16 cellular contexts compared by ENCODE assay signal in genomic region chr20:24815931-24816330, GRCh38.
DNase-seq lines count a peak whose midpoint lies in the region; ATAC-seq and TF ChIP-seq lines count a peak whose summit lies in the region.
"Had no signal": no experiment of that assay in that cellular context is flagged by ENCODE, and none has a peak within 500 bp of the region (broad histone marks: within the 10 kb centered on the region; RNA-seq: fewer than 3 reads in every experiment).

No MANE protein-coding gene starts in this region.

- H3K79me2 ChIP-seq in osteoblast (ENCODE audit: insufficient read depth, low read length), result no peaks in the 10 kb centered on the region

- H3K27ac Mint-ChIP-seq in chondrocyte (ENCODE audit: unreplicated experiment), result no peak overlapping the region
- H3K27ac Mint-ChIP-seq: B cell; CD4-positive, alpha-beta T cell; CD8-positive, alpha-beta T cell had no signal

- H2AFZ ChIP-seq in osteoblast (ENCODE audit: low read length), result no peak overlapping the region

- ATAC-seq in GM21381 (IDR thresholded peaks at IDR 0.05; ENCODE audit: unreplicated experiment), result no peak
- ATAC-seq: A549; CD8-positive, alpha-beta T cell had no signal

- H3K9me3 ChIP-seq in osteoblast (ENCODE audit: low read depth, low read length), result no peaks in the 10 kb centered on the region
- no peaks in the 10 kb centered on the region for H3K9me3 ChIP-seq in spleen
- H3K9me3 ChIP-seq: BLaER1 treated with 17β-estradiol and CSF1 and Interleukin-3, amounts not matched to agents 10 nM and 100 nM; Caco-2 had no signal

- H3K27me3 ChIP-seq in osteoblast (ENCODE audit: insufficient read depth, low read length) (no peaks in the 10 kb centered on the region), spleen (replicated peaks in 1 of 7) (peaks cover 0 to 2% (median 0%) of the 10 kb centered on the region in 7 donors)
- H3K27me3 ChIP-seq: BLaER1 treated with 17β-estradiol and CSF1 and Interleukin-3, amounts not matched to agents 10 nM and 100 nM had no signal

- TF ChIP-seq CTCF in chondrocyte (IDR thresholded peaks at IDR 0.05) (no peak), osteoblast (IDR thresholded peaks at IDR 0.05; ENCODE audit: extremely low read depth, low read depth, low read length) (no peak), spleen (IDR thresholded peaks at IDR 0.05 in 8 of 11, conservative IDR thresholded peaks at IDR 0.05 in 3 of 11) (no peak)

- no peak for TF ChIP-seq POLR2A in spleen (IDR thresholded peaks at IDR 0.05)

- no peak overlapping the region for H3K4me3 ChIP-seq in osteoblast (ENCODE audit: insufficient read depth, low read length)
- H3K4me3 ChIP-seq in spleen, result no peak overlapping the region
- H3K4me3 ChIP-seq: A549; BLaER1 treated with 17β-estradiol and CSF1 and Interleukin-3, amounts not matched to agents 10 nM and 100 nM had no signal

- H3K4me1 Mint-ChIP-seq in chondrocyte (ENCODE audit: low read depth), result no peaks in the 10 kb centered on the region

- H3K36me3 ChIP-seq in osteoblast (ENCODE audit: insufficient read depth, low read length) (no peaks in the 10 kb centered on the region), spleen (no peaks in the 10 kb centered on the region)
- H3K36me3 ChIP-seq: BLaER1 treated with 17β-estradiol and CSF1 and Interleukin-3, amounts not matched to agents 10 nM and 100 nM had no signal

- no peak overlapping the region for H3K4me2 ChIP-seq in osteoblast (ENCODE audit: insufficient read depth, low read length)
- H3K4me2 ChIP-seq: A549 had no signal

- H3K4me3 Mint-ChIP-seq in chondrocyte (ENCODE audit: unreplicated experiment), result no peak overlapping the region
- H3K4me3 Mint-ChIP-seq: B cell; CD4-positive, alpha-beta T cell; CD8-positive, alpha-beta T cell had no signal

- no peaks in the 10 kb centered on the region for H3K9me3 Mint-ChIP-seq in chondrocyte (ENCODE audit: low read depth)
- H3K9me3 Mint-ChIP-seq: CD4-positive, alpha-beta T cell; CD8-positive, alpha-beta T cell had no signal

- H3K27me3 Mint-ChIP-seq in chondrocyte (ENCODE audit: low read depth), result peaks cover 20% of the 10 kb centered on the region
- H3K27me3 Mint-ChIP-seq: CD4-positive, alpha-beta T cell had no signal

- WGBS in spleen, 5 donors, result 64 to 86% (median 76%) methylated on average over 5 to 17 of the region's 17 CpGs

- H3K27ac ChIP-seq in osteoblast (ENCODE audit: low read depth, low read length) (no peak overlapping the region), spleen (no peak overlapping the region)
- H3K27ac ChIP-seq: 22Rv1; A549; BLaER1 treated with 17β-estradiol and CSF1 and Interleukin-3, amounts not matched to agents 10 nM and 100 nM; C4-2B had no signal

- intact Hi-C loops in spleen (cut with DNase I; ENCODE audit: low total_unique reads), result no loop called here

- no peaks in the 10 kb centered on the region for H4K20me1 ChIP-seq in osteoblast (ENCODE audit: insufficient read depth, low read length)
- H4K20me1 ChIP-seq: BLaER1 treated with 17β-estradiol and CSF1 and Interleukin-3, amounts not matched to agents 10 nM and 100 nM had no signal

- H3K4me1 ChIP-seq in osteoblast (ENCODE audit: insufficient read depth, low read length) (no peaks in the 10 kb centered on the region), spleen (peaks cover 0 to 26% (median 0%) of the 10 kb centered on the region in 6 donors)
- H3K4me1 ChIP-seq: A549, Caco-2 had no signal

- DNase-seq in chondrocyte (ENCODE audit: low spot score) (peak; percentile 74), osteoblast (ENCODE audit: insufficient read length, low spot score, missing footprints) (peak; percentile 55), spleen (peak; percentile 59)
- DNase-seq in stimulated activated CD4-positive, alpha-beta T cell treated with anti-CD3 and anti-CD28 coated beads, Interleukin-4, amount 100 ng/mL, for 4 hours, result no peak
- DNase-seq: Caco-2; Calu3; CD4-positive, alpha-beta T cell; CD8-positive, alpha-beta T cell; DMS79 treated with DMSO at 0.1 percent for 48 hours; GF-D8 had no signal

- no peaks in the 10 kb centered on the region for H3K36me3 Mint-ChIP-seq in chondrocyte (ENCODE audit: low read depth)
- H3K36me3 Mint-ChIP-seq: CD8-positive, alpha-beta T cell had no signal

Comparison
In these comparisons a context has a peak if more than half of its experiments do, and no peak if none do; other contexts are left out.
1. DNase-seq: peak in chondrocyte (single experiment), osteoblast (single experiment) and spleen (single experiment); none in stimulated activated CD4-positive, alpha-beta T cell treated with anti-CD3 and anti-CD28 coated beads, Interleukin-4, amount 100 ng/mL, for 4 hours (0 of 2).